ENCODE assay signal across 17 cellular contexts in the genomic region with DNA sequence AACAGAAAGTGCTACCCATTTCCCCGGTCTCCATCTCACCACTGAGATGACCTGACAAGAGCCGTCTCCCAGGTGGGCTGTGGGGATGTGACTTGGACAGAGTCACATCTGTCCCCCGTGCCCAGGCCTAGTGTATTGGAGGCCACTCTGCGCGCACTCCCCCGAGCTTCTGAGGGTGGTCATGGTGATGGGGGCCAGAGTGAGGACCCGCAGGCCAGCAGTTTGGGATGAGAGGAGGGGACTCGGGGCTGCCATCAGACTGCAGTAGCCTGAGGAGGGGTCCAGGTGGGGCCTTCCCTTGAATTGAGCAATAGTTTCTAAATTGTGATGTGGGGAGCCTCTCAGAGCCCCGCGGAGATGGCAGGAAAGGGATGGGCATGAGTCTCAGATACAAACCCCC.
A peak's percentile ranks its signal among the peaks of the same experiment; 100 is the strongest.
DNase-seq lines count a peak whose midpoint lies in the region; TF ChIP-seq lines count a peak whose summit lies in the region.
"Had no signal": no experiment of that assay in that cellular context is flagged by ENCODE, and none has a peak within 500 bp of the region (broad histone marks: within the 10 kb centered on the region; RNA-seq: fewer than 3 reads in every experiment).

No MANE protein-coding gene starts in this region.

- H3K4me3 ChIP-seq in Peyer's patch (no peak overlapping the region), tibial artery (no peak overlapping the region)
- H3K4me3 ChIP-seq: A549, HAP-1 had no signal

- TF ChIP-seq CTCF in Peyer's patch (IDR thresholded peaks at IDR 0.05) (no peak), tibial artery (IDR thresholded peaks at IDR 0.05) (no peak)

- no peak for TF ChIP-seq POLR2A in Peyer's patch (IDR thresholded peaks at IDR 0.05)

- H3K27ac Mint-ChIP-seq in immature natural killer cell = no peak overlapping the region
- H3K27ac Mint-ChIP-seq: CD8-positive, alpha-beta T cell had no signal

- no peak overlapping the region for H3K27ac ChIP-seq in Peyer's patch
- no peak overlapping the region for H3K27ac ChIP-seq in tibial artery
- H3K27ac ChIP-seq: A549, C4-2B, HL-60 had no signal

- H3K36me3 ChIP-seq in Peyer's patch (no peaks in the 10 kb centered on the region), tibial artery (no peaks in the 10 kb centered on the region)
- H3K36me3 ChIP-seq: BE2C, HAP-1 had no signal

- no peaks in the 10 kb centered on the region for H3K9me3 ChIP-seq in Peyer's patch
- peaks cover 0 to 4% (median 0%) of the 10 kb centered on the region in 3 donors for H3K9me3 ChIP-seq in tibial artery
- H3K9me3 ChIP-seq: A549, HAP-1 had no signal

- H3K4me1 Mint-ChIP-seq in immature natural killer cell = no peaks in the 10 kb centered on the region

- intact Hi-C loops in posterior vena cava (cut with DNase I) = no loop called here
- intact Hi-C loops in tibial artery (cut with DNase I; ENCODE audit: low total_unique reads) = no loop called here

- DNase-seq in Peyer's patch (peak in 2 of 3 donors; percentile 25 to 37), islet precursor cell (peak; percentile 43), posterior vena cava (ENCODE audit: low spot score) (peak; percentile 56), tibial artery (peak; percentile 16 to 45), immature natural killer cell (no peak), SW480 (ENCODE audit: low spot score) (no peak), GM03348 (ENCODE audit: low spot score) (no peak)
- DNase-seq: BE2C; CD8-positive, alpha-beta T cell; COR-L47; DMS153; EL; GOT3 had no signal

- no peak overlapping the region for H3K4me3 Mint-ChIP-seq in immature natural killer cell
- H3K4me3 Mint-ChIP-seq: CD8-positive, alpha-beta T cell had no signal

- H3K9me3 Mint-ChIP-seq in immature natural killer cell = no peaks in the 10 kb centered on the region
- H3K9me3 Mint-ChIP-seq: CD8-positive, alpha-beta T cell had no signal

- H3K36me3 Mint-ChIP-seq in immature natural killer cell = no peaks in the 10 kb centered on the region
- H3K36me3 Mint-ChIP-seq: CD8-positive, alpha-beta T cell had no signal

- peaks cover 2 to 8% (median 4%) of the 10 kb centered on the region in 3 donors for H3K27me3 Mint-ChIP-seq in immature natural killer cell (ENCODE audit: low read depth in 3 of 3)

- no peaks in the 10 kb centered on the region for H3K27me3 ChIP-seq in Peyer's patch
- peaks cover 0 to 7% of the 10 kb centered on the region in 2 donors for H3K27me3 ChIP-seq in tibial artery
- H3K27me3 ChIP-seq: BE2C had no signal

- H3K4me1 ChIP-seq in Peyer's patch (no peaks in the 10 kb centered on the region), tibial artery (no peaks in the 10 kb centered on the region)
- H3K4me1 ChIP-seq: A549, BE2C, HAP-1 had no signal

Comparison
In these comparisons a context has a peak if more than half of its experiments do, and no peak if none do; other contexts are left out.
1. DNase-seq: peak in Peyer's patch (2 of 3), islet precursor cell (single experiment), posterior vena cava (single experiment) and tibial artery (2 of 2); none in immature natural killer cell (0 of 3), SW480 (single experiment) and GM03348 (single experiment).